ENCODE assay signal across 20 cellular contexts in genomic region chr5:124910354-124911016, GRCh38.
A peak's percentile ranks its signal among the peaks of the same experiment; 100 is the strongest.
DNase-seq lines count a peak whose midpoint lies in the region; ATAC-seq and TF ChIP-seq lines count a peak whose summit lies in the region.
"Had no signal": no experiment of that assay in that cellular context is flagged by ENCODE, and none has a peak within 500 bp of the region (broad histone marks: within the 10 kb centered on the region; RNA-seq: fewer than 3 reads in every experiment).

No MANE protein-coding gene starts in this region.

- DNase-seq in natural killer cell treated with Interleukin-12 subunit alpha and Interleukin-12 subunit beta and Interleukin-15 and Interleukin-18, amount 100 ng/mL, for 72 hours (ENCODE audit: low spot score) = no peak
- DNase-seq in natural killer cell = no peak
- no peak for DNase-seq in hepatic stellate cell (ENCODE audit: low spot score)
- no peak for DNase-seq in caudate nucleus (lab: John Stamatoyannopoulos, UW)
- DNase-seq in NOMO-1 treated with DMSO at 0.1 percent for 48 hours (lab: John Stamatoyannopoulos, UW; ENCODE audit: unreplicated experiment) = no peak
- no peak for DNase-seq in dedifferentiated amniotic fluid mesenchymal stem cell (ENCODE audit: extremely low spot score)
- DNase-seq: activated CD4-positive, alpha-beta T cell treated with anti-CD3 and anti-CD28 coated beads, Interleukin-2, amount 10 ng/mL, durations not matched to agents 24 days and 14 days; activated naive CD4-positive, alpha-beta T cell; anterior cingulate cortex; DMS79; MG63; NCI-H1930; posterior cingulate gyrus; stimulated activated CD4-positive, alpha-beta T cell treated with anti-CD3 and anti-CD28 coated beads, Interleukin-12 subunit alpha, Interleukin-12 subunit beta, amount 100 ng/mL, for 4 hours; stimulated activated naive CD4-positive, alpha-beta T cell treated with Interleukin-2 at 50 U/mL for 16 hours; upper lobe of right lung had no signal

- H3F3A ChIP-seq in OCI-LY1 (ENCODE audit: insufficient read depth, low read length) = no peaks in the 10 kb centered on the region

- H3K9me3 Mint-ChIP-seq in natural killer cell treated with Interleukin-12 subunit alpha and Interleukin-12 subunit beta and Interleukin-15 and Interleukin-18, amount 100 ng/mL, for 72 hours = no peaks in the 10 kb centered on the region
- no peaks in the 10 kb centered on the region for H3K9me3 Mint-ChIP-seq in natural killer cell
- H3K9me3 Mint-ChIP-seq: activated CD4-positive, alpha-beta T cell treated with anti-CD3 and anti-CD28 coated beads, Interleukin-2, amount 10 ng/mL, durations not matched to agents 24 days and 14 days had no signal

- no peaks in the 10 kb centered on the region for H4K20me1 ChIP-seq in OCI-LY1 (ENCODE audit: insufficient read depth, low read length)

- H3K4me3 ChIP-seq in OCI-LY1 (ENCODE audit: low read depth, low read length, poor library complexity, severe bottlenecking) = no peak overlapping the region
- H3K4me3 ChIP-seq: coronary artery, MG63, upper lobe of right lung had no signal

- peak overlapping the region; percentile 9 to 81 for H3K27ac Mint-ChIP-seq in natural killer cell treated with Interleukin-12 subunit alpha and Interleukin-12 subunit beta and Interleukin-15 and Interleukin-18, amount 100 ng/mL, for 72 hours
- H3K27ac Mint-ChIP-seq in natural killer cell = no peak overlapping the region
- H3K27ac Mint-ChIP-seq: activated CD4-positive, alpha-beta T cell treated with anti-CD3 and anti-CD28 coated beads, Interleukin-2, amount 10 ng/mL, durations not matched to agents 24 days and 14 days; CD14-positive monocyte had no signal

- ATAC-seq in natural killer cell treated with Interleukin-12 subunit alpha and Interleukin-12 subunit beta and Interleukin-15 and Interleukin-18, amount 100 ng/mL, for 72 hours = no peak
- ATAC-seq in natural killer cell = no peak
- peak; percentile 80 for ATAC-seq in HG02610 (IDR thresholded peaks at IDR 0.05; ENCODE audit: unreplicated experiment)
- ATAC-seq: upper lobe of right lung had no signal

- H3K9ac ChIP-seq in OCI-LY1 (ENCODE audit: low read length) = peak overlapping the region; percentile 28; the same call in 1 of the 2 replicates

- H2AFZ ChIP-seq in OCI-LY1 (ENCODE audit: low read length) = no peak overlapping the region

- H3K27me3 ChIP-seq in OCI-LY1 (ENCODE audit: insufficient read depth, low read length) = no peaks in the 10 kb centered on the region
- H3K27me3 ChIP-seq: MG63, upper lobe of right lung had no signal

- H3K4me3 Mint-ChIP-seq in natural killer cell treated with Interleukin-12 subunit alpha and Interleukin-12 subunit beta and Interleukin-15 and Interleukin-18, amount 100 ng/mL, for 72 hours = no peak overlapping the region
- H3K4me3 Mint-ChIP-seq in natural killer cell = no peak overlapping the region
- H3K4me3 Mint-ChIP-seq: activated CD4-positive, alpha-beta T cell treated with anti-CD3 and anti-CD28 coated beads, Interleukin-2, amount 10 ng/mL, durations not matched to agents 24 days and 14 days; CD14-positive monocyte had no signal

- TF ChIP-seq CTCF in natural killer cell (IDR thresholded peaks at IDR 0.05) = no peak
- no peak for TF ChIP-seq CTCF in OCI-LY1 (IDR thresholded peaks at IDR 0.05; ENCODE audit: low read length)

- peaks cover 0 to 2% of the 10 kb centered on the region in 2 donors for H3K27me3 Mint-ChIP-seq in natural killer cell treated with Interleukin-12 subunit alpha and Interleukin-12 subunit beta and Interleukin-15 and Interleukin-18, amount 100 ng/mL, for 72 hours
- H3K27me3 Mint-ChIP-seq in natural killer cell (ENCODE audit: low read depth in 2 of 2) = peaks cover 0 to 3% of the 10 kb centered on the region in 2 donors
- H3K27me3 Mint-ChIP-seq: activated CD4-positive, alpha-beta T cell treated with anti-CD3 and anti-CD28 coated beads, Interleukin-2, amount 10 ng/mL, durations not matched to agents 24 days and 14 days had no signal

- H3K4me1 Mint-ChIP-seq in natural killer cell treated with Interleukin-12 subunit alpha and Interleukin-12 subunit beta and Interleukin-15 and Interleukin-18, amount 100 ng/mL, for 72 hours (ENCODE audit: low read depth in 2 of 2) = peaks cover 14 to 18% of the 10 kb centered on the region in 2 donors
- H3K4me1 Mint-ChIP-seq in natural killer cell = peaks cover 0 to 6% of the 10 kb centered on the region in 2 donors

- intact Hi-C loops in natural killer cell (cut with micrococcal nuclease) = no loop called here

- H3K27ac ChIP-seq in OCI-LY1 (ENCODE audit: low read depth, low read length, poor library complexity, severe bottlenecking) (peak overlapping the region; percentile 85), caudate nucleus (ENCODE audit: low read depth, low read length) (no peak overlapping the region)
- H3K27ac ChIP-seq: coronary artery, upper lobe of right lung had no signal

- H3K9me2 ChIP-seq in OCI-LY1 (ENCODE audit: low read depth, low read length) = no peaks in the 10 kb centered on the region

- no peaks in the 10 kb centered on the region for H3K9me3 ChIP-seq in OCI-LY1 (ENCODE audit: low read length)
- H3K9me3 ChIP-seq: MG63, upper lobe of right lung had no signal

- H3K79me2 ChIP-seq in OCI-LY1 (ENCODE audit: insufficient read depth, low read length) = no peaks in the 10 kb centered on the region

- H3K36me3 ChIP-seq in OCI-LY1 (ENCODE audit: insufficient read depth, low read length) = no peaks in the 10 kb centered on the region
- H3K36me3 ChIP-seq: MG63, upper lobe of right lung had no signal

- H3K4me2 ChIP-seq in OCI-LY1 (ENCODE audit: low read length) = peak overlapping the region; percentile 32; the same call in 1 of the 2 replicates

- H3K4me1 ChIP-seq in OCI-LY1 (ENCODE audit: insufficient read depth, low read length, severe bottlenecking) = peaks cover 80% of the 10 kb centered on the region

- H3K36me3 Mint-ChIP-seq in natural killer cell treated with Interleukin-12 subunit alpha and Interleukin-12 subunit beta and Interleukin-15 and Interleukin-18, amount 100 ng/mL, for 72 hours = peaks cover 5% of the 10 kb centered on the region
- H3K36me3 Mint-ChIP-seq in natural killer cell = no peaks in the 10 kb centered on the region

Comparison
In these comparisons a context has a peak if more than half of its experiments do, and no peak if none do; other contexts are left out.
1. H3K27ac Mint-ChIP-seq: peak in natural killer cell treated with Interleukin-12 subunit alpha and Interleukin-12 subunit beta and Interleukin-15 and Interleukin-18, amount 100 ng/mL, for 72 hours (2 of 2); none in natural killer cell (0 of 2).